In the genomic region with DNA sequence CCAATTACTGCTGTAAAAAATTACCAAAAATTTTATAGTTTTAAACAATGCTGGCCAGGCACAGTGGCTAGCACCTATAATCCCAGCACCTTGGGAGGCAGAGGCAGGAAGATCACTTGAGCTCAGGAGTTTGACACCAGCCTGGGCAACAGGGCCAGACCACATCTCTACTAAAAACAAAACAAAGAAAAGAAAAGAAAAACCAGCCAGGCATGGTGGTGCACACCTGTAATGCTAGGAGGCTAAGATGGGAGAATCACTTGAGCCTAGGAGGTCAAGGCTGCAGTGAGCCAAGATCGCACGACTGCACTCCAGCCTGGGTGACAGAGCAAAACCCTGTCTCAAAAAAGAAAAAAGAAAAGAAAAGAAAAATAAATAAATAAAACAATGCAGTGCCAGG, we compare ENCODE assay signal across 25 cellular contexts.
"Had no signal": no experiment of that assay in that cellular context is flagged by ENCODE, and none has a peak within 500 bp of the region (broad histone marks: within the 10 kb centered on the region; RNA-seq: fewer than 3 reads in every experiment).

No MANE protein-coding gene starts in this region.

- H3K9me3 ChIP-seq: neutrophil, pancreas, psoas muscle, right lobe of liver, sigmoid colon, stomach, thoracic aorta, thyroid gland, tibial nerve, upper lobe of left lung, vagina had no signal

- H3K4me3 ChIP-seq: pancreas, psoas muscle, right lobe of liver, sigmoid colon, stomach, thoracic aorta, thyroid gland, tibial nerve, upper lobe of left lung, vagina had no signal

- H3K4me1 ChIP-seq: pancreas, right lobe of liver, thyroid gland had no signal

- H3K27me3 ChIP-seq: neutrophil, pancreas, right lobe of liver, sigmoid colon, stomach, thyroid gland, tibial nerve, upper lobe of left lung, vagina had no signal

- H3K27ac ChIP-seq: neutrophil, pancreas, psoas muscle, right lobe of liver, stomach, thyroid gland, tibial nerve, vagina had no signal

- DNase-seq: naive thymus-derived CD8-positive, alpha-beta T cell; nephron progenitor cell; nucleus accumbens; pancreas; psoas muscle; right cardiac atrium; right lobe of liver; sigmoid colon; small intestine; stimulated activated CD4-positive, alpha-beta T cell treated with anti-CD3 and anti-CD28 coated beads, Interleukin-15, amount 100 ng/mL, for 24 hours; stimulated activated CD4-positive, alpha-beta T cell treated with anti-CD3 and anti-CD28 coated beads, Interleukin-2, amount 100 ng/mL, for 24 hours; stimulated activated CD4-positive, alpha-beta T cell treated with anti-CD3 and anti-CD28 coated beads, Interleukin-2, amount 100 ng/mL, for 48 hours; stimulated activated CD4-positive, alpha-beta T cell treated with anti-CD3 and anti-CD28 coated beads, Interleukin-4, amount 100 ng/mL, for 24 hours; stimulated activated naive B cell treated with anti-CD40 and anti-IgM and Interleukin-4, amounts not matched to agents 10 μg/mL and 1 μg/mL and 100 μg/mL, for 72 hours; stimulated activated naive CD4-positive, alpha-beta T cell treated with Interleukin-2 at 50 U/mL for 16 hours; stomach; thyroid gland; trophoblast cell; upper lobe of left lung had no signal

- ATAC-seq: naive thymus-derived CD8-positive, alpha-beta T cell; natural killer cell treated with Interleukin-12 subunit alpha and Interleukin-12 subunit beta and Interleukin-15 and Interleukin-18, amount 100 ng/mL, for 72 hours; psoas muscle; right cardiac atrium; right lobe of liver; stimulated activated effector memory CD8-positive, alpha-beta T cell treated with anti-CD3 and anti-CD28 coated beads, Interleukin-12 subunit alpha, Interleukin-12 subunit beta, amount 100 ng/mL, for 72 hours; stimulated activated naive B cell treated with anti-CD40 and anti-IgM and Interleukin-4, amounts not matched to agents 10 μg/mL and 1 μg/mL and 100 μg/mL, for 72 hours had no signal

- H3K36me3 ChIP-seq: neutrophil, pancreas, right lobe of liver, sigmoid colon, stomach, thoracic aorta, thyroid gland, tibial nerve, upper lobe of left lung, vagina had no signal
